Comparison of ENCODE assay signal across 11 cellular contexts in the genomic region with DNA sequence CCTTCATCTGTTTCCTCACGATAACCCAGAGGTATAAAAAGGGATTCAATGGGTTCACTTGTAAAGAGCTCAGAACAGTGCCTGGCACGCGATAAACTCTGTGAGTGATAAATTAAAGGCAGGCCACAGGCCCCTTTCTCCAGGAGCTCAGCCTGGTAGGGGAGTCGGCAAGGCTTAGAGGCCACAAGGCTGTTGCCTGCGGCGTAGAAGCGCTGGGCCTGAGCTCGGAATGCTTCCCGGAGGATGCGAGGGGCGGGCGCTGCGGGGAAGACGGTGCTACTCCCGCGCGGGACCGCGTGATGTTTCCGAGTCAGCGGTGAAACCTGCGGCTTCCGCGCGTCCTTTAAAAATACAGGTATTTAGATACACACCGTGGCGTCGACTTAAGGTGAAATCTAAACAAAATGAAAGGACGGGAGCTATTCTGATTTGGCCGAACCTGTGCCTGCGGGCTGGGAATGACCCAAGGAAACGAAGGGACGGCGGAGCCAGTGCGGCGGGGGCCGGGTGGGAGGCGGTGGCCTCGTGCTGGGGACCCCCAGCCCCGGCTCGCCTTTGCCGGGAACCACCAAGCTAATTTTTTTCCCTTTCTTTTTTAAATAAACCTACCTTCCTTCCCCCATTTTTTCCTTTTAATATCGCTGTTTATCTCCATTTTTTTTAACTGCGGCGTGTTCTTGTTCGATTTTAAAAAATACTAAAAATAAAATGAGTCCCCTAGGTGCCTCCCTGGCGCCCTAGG. TPM values are rescaled to one million over a fixed set of nuclear protein-coding genes. Genes with fewer than 3 reads are reported as not detected.
DNase-seq lines count a peak whose midpoint lies in the region; ATAC-seq and TF ChIP-seq lines count a peak whose summit lies in the region.
"Had no signal": no experiment of that assay in that cellular context is flagged by ENCODE, and none has a peak within 500 bp of the region (broad histone marks: within the 10 kb centered on the region; RNA-seq: fewer than 3 reads in every experiment).

No MANE protein-coding gene starts in this region.

- WGBS in GM23248 (ENCODE audit: low coverage in 1 of 2, low lambda C conversion rate in 2 of 2, missing lambda C conversion rate in 2 of 2), 2 experiments, result 12 to 14% methylated on average over 46 to 47 of the region's 47 CpGs
- WGBS in right cardiac atrium, result 14% methylated on average over 47 of the region's 47 CpGs

- H3K4me3 Mint-ChIP-seq in activated CD8-positive, alpha-beta T cell treated with anti-CD3 and anti-CD28 coated beads for 36 hours, result peak overlapping the region; percentile 5
- H3K4me3 Mint-ChIP-seq in osteocyte (ENCODE audit: unreplicated experiment), result no peak overlapping the region

- H3K27ac ChIP-seq in GM23248 (no peak overlapping the region), right cardiac atrium (ENCODE audit: low read length) (peak overlapping the region; percentile 32)

- H3K27me3 Mint-ChIP-seq in activated CD8-positive, alpha-beta T cell treated with anti-CD3 and anti-CD28 coated beads for 36 hours, result peaks cover 69% of the 10 kb centered on the region
- no peaks in the 10 kb centered on the region for H3K27me3 Mint-ChIP-seq in osteocyte (ENCODE audit: unreplicated experiment)

- H3K9me2 ChIP-seq in GM23248 (ENCODE audit: insufficient read depth), result no peaks in the 10 kb centered on the region

- intact Hi-C loops in activated CD8-positive, alpha-beta T cell treated with anti-CD3 and anti-CD28 coated beads for 36 hours (cut with micrococcal nuclease), result no loop called here
- intact Hi-C loops in right cardiac atrium (cut with DNase I), result loop anchor here in 2 of 4 donors (2.0 to 5.0 kb wide), 2 partner anchors 60 to 62 kb away; no protein-coding TSS in a partner anchor

- POLR2A ChIA-PET in activated CD8-positive, alpha-beta T cell treated with anti-CD3 and anti-CD28 coated beads for 36 hours (lab: Charles Lee), result interaction anchor here (0.6 to 1.0 kb wide), 4 partner anchors 9 to 14 kb away, joined by 3 to 4 read pairs (median 3); no protein-coding TSS in a partner anchor

- no peak for TF ChIP-seq CTCF in activated CD8-positive, alpha-beta T cell treated with anti-CD3 and anti-CD28 coated beads for 36 hours (IDR thresholded peaks at IDR 0.05)
- TF ChIP-seq CTCF in osteocyte (IDR thresholded peaks at IDR 0.05), result no peak

- no peak overlapping the region for H3K27ac Mint-ChIP-seq in activated CD8-positive, alpha-beta T cell treated with anti-CD3 and anti-CD28 coated beads for 36 hours
- no peak overlapping the region for H3K27ac Mint-ChIP-seq in osteocyte (ENCODE audit: unreplicated experiment)

- H3K36me3 ChIP-seq in GM23248 (ENCODE audit: low read depth), result no peaks in the 10 kb centered on the region

- no peak for ATAC-seq in activated CD8-positive, alpha-beta T cell treated with anti-CD3 and anti-CD28 coated beads for 36 hours
- ATAC-seq in right cardiac atrium (peak; percentile 10 to 39), GM19455 (IDR thresholded peaks at IDR 0.05; ENCODE audit: unreplicated experiment) (no peak)

- H3K9me3 ChIP-seq in GM23248 (ENCODE audit: low read depth), result no peaks in the 10 kb centered on the region
- H3K9me3 ChIP-seq in right cardiac atrium (ENCODE audit: control insufficient read depth, low read length), result no peaks in the 10 kb centered on the region

- no peaks in the 10 kb centered on the region for H4K20me1 ChIP-seq in GM23248 (ENCODE audit: insufficient read depth)

- H3K4me1 ChIP-seq in GM23248 (ENCODE audit: insufficient read depth), result no peaks in the 10 kb centered on the region
- peaks cover 2% of the 10 kb centered on the region for H3K4me1 ChIP-seq in right cardiac atrium (ENCODE audit: control insufficient read depth, insufficient read depth, low read length)

- no peaks in the 10 kb centered on the region for H3K9me3 Mint-ChIP-seq in activated CD8-positive, alpha-beta T cell treated with anti-CD3 and anti-CD28 coated beads for 36 hours
- H3K9me3 Mint-ChIP-seq in osteocyte (ENCODE audit: unreplicated experiment), result peaks cover 3% of the 10 kb centered on the region

- H3K4me1 Mint-ChIP-seq in activated CD8-positive, alpha-beta T cell treated with anti-CD3 and anti-CD28 coated beads for 36 hours (ENCODE audit: low read depth), result peaks cover 17% of the 10 kb centered on the region
- H3K4me1 Mint-ChIP-seq in osteocyte (ENCODE audit: unreplicated experiment), result peaks cover 11% of the 10 kb centered on the region

- H3K9ac ChIP-seq in GM23248, result no peak overlapping the region

- H3K79me2 ChIP-seq in GM23248 (ENCODE audit: insufficient read depth), result no peaks in the 10 kb centered on the region

- no peaks in the 10 kb centered on the region for H3K36me3 Mint-ChIP-seq in activated CD8-positive, alpha-beta T cell treated with anti-CD3 and anti-CD28 coated beads for 36 hours (ENCODE audit: low read depth)
- H3K36me3 Mint-ChIP-seq in osteocyte (ENCODE audit: unreplicated experiment), result peaks cover 14% of the 10 kb centered on the region

- H3K4me2 ChIP-seq in GM23248 (ENCODE audit: unreplicated experiment), result peak overlapping the region; percentile 37

- DNase-seq in GM23248, result peak; percentile 52
- no peak for DNase-seq in activated CD8-positive, alpha-beta T cell treated with anti-CD3 and anti-CD28 coated beads for 36 hours
- peak in 2 of 3 donors; percentile 66 to 69 for DNase-seq in right cardiac atrium
- no peak for DNase-seq in skeletal muscle cell (ENCODE audit: low read depth)
- no peak for DNase-seq in osteocyte (ENCODE audit: extremely low spot score, unreplicated experiment)
- DNase-seq in amniotic stem cell (lab: John Stamatoyannopoulos, UW), result no peak
- DNase-seq: DMS 273 treated with DMSO at 0.1 percent for 48 hours, NCI-H1930, OCI-M1 had no signal

- CTCF ChIA-PET in activated CD8-positive, alpha-beta T cell treated with anti-CD3 and anti-CD28 coated beads for 36 hours (lab: Charles Lee), result interaction anchor here (1.1 to 2.6 kb wide), 3 partner anchors 25 to 127 kb away, joined by 3 to 8 read pairs (median 3); no protein-coding TSS in a partner anchor

- H3K4me3 ChIP-seq in GM23248 (peak overlapping the region; percentile 51), right cardiac atrium (ENCODE audit: low read length) (peak overlapping the region; percentile 8), skeletal muscle cell (ENCODE audit: low read depth, low read length) (peak overlapping the region; percentile 20)

- in situ Hi-C loops in GM23248 (cut with MboI), result no loop called here

- peaks cover 71% of the 10 kb centered on the region for H3K27me3 ChIP-seq in GM23248 (replicated peaks; ENCODE audit: insufficient read depth)
- no peaks in the 10 kb centered on the region for H3K27me3 ChIP-seq in right cardiac atrium (ENCODE audit: control insufficient read depth, insufficient read depth)

- H3F3A ChIP-seq in GM23248 (ENCODE audit: insufficient read depth), result no peaks in the 10 kb centered on the region

- H2AFZ ChIP-seq in GM23248, result peak overlapping the region; percentile 20; the same call in 1 of the 2 replicates

RNA-seq across cellular contexts. Expression of gene NKX2-5, which starts 6.2 kb away (rescaled TPM):
- total RNA-seq in GM23248 (2014; rRNA removed; shearing (Covaris generic)), result not detected in 2 replicates
- polyA plus RNA-seq in GM23248 (2016; fragmentation: Nextera tagmentation; extraction: Ambion mirVana) (0.11 TPM in 1 of 2 replicates, not detected in the other), right cardiac atrium (250 TPM)
- total RNA-seq in activated CD8-positive, alpha-beta T cell treated with anti-CD3 and anti-CD28 coated beads for 36 hours, result under 1 TPM in 1 of 2 experiments, not detected in 1; 0.36 TPM
- total RNA-seq in right cardiac atrium (100 to 1,000 TPM; 176 to 241 (median 220) TPM), osteocyte (15.5 and 16.4 TPM in 2 replicates)
- total RNA-seq: subcutaneous adipose tissue had no signal

Comparison
In these comparisons a context has a peak if more than half of its experiments do, and no peak if none do; other contexts are left out.
1. DNase-seq: peak in GM23248 (single experiment) and right cardiac atrium (2 of 3); none in activated CD8-positive, alpha-beta T cell treated with anti-CD3 and anti-CD28 coated beads for 36 hours (single experiment), skeletal muscle cell (single experiment), osteocyte (single experiment) and amniotic stem cell (single experiment).
2. ATAC-seq: peak in right cardiac atrium (2 of 2); none in activated CD8-positive, alpha-beta T cell treated with anti-CD3 and anti-CD28 coated beads for 36 hours (single experiment) and GM19455 (single experiment).
3. RNA of gene NKX2-5, which starts 6.2 kb away (total RNA-seq): 176 to 241 TPM in right cardiac atrium and 15.5 to 16.4 TPM in osteocyte; 0.36 TPM in activated CD8-positive, alpha-beta T cell treated with anti-CD3 and anti-CD28 coated beads for 36 hours and not detected in GM23248; every median in the first group is over 10 times any median in the second.
4. Peak in every context shown above with its lines, with median percentiles within 50 percentile points of each other: H3K4me3 ChIP-seq.